In the genomic region with DNA sequence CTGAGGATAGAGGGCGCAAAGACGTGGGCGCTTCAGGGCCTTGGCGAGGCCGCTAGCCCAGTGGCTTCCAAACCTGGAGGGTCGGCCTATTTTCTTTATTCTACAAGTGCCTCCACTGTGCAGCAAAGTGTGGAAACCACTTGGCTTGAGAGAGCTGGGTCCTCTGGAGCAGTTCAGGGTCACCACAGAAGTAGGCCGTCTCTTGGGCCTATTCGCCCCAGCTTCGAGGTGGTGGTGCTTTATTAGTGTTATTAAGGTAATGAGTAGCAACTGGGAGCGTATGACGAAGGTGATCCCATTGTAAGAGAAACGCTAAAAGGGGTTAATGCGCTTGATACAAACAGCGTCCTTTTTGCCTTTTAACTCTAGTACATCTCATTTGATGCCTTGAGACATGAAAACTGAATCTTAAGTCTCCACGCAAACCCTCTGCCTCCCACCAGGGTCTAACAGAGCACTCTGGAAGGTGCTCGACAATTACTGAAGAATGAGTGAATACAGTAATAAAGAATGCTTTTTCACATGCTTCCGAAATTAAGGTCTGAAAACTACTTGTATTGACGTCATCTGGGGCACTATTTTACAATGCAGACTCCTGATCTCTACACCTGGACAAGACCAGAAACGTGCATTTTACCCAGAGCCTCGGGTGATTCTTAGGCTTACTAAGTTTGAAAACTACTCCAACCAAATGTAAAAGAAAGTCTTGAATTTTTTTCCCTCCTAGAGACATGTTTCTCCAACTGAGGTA, we compare ENCODE assay signal across 8 cellular contexts. TPM values are rescaled to one million over a fixed set of nuclear protein-coding genes. Genes with fewer than 3 reads are reported as not detected.
A peak's percentile ranks its signal among the peaks of the same experiment; 100 is the strongest.
DNase-seq lines count a peak whose midpoint lies in the region; ATAC-seq, FAIRE-seq and TF ChIP-seq lines count a peak whose summit lies in the region.

No MANE protein-coding gene starts in this region.

- H3K36me3 ChIP-seq in bronchial epithelial cell (ENCODE audit: control insufficient read depth, insufficient read depth, low read length) (no peaks in the 10 kb centered on the region), mesodermal cell (ENCODE audit: control insufficient read depth, insufficient read depth, low read length) (no peaks in the 10 kb centered on the region)

- H3K27me3 ChIP-seq in bronchial epithelial cell (ENCODE audit: control insufficient read depth, insufficient read depth, low read length) = no peaks in the 10 kb centered on the region

- no peaks in the 10 kb centered on the region for H3K27me3 Mint-ChIP-seq in activated T-cell treated with anti-CD3 and anti-CD28 coated beads, Interleukin-2, amount 50 U/mL, for 4 hours (ENCODE audit: low read depth)

- H3K4me3 ChIP-seq in bronchial epithelial cell (ENCODE audit: low read depth, low read length) (peak overlapping the region; percentile 67), mesodermal cell (ENCODE audit: extremely low read depth, insufficient read depth, low read length, poor library complexity, severe bottlenecking) (peak overlapping the region; percentile 46)

- no peaks in the 10 kb centered on the region for H3K4me1 ChIP-seq in mesodermal cell (ENCODE audit: control insufficient read depth, insufficient read depth, low read length, poor library complexity, severe bottlenecking)

- H3K27ac ChIP-seq in mesodermal cell (ENCODE audit: low read depth, low read length, severe bottlenecking) = no peak overlapping the region

- no peak for FAIRE-seq in bronchial epithelial cell (lab: Jason Lieb, UNC)

- no peak for DNase-seq in activated T-cell treated with anti-CD3 and anti-CD28 coated beads, Interleukin-2, amount 50 U/mL, for 4 hours
- DNase-seq in activated T-cell treated with anti-CD3 and anti-CD28 coated beads for 4 hours (no peak), HuH-7 (ENCODE audit: low spot score) (peak; percentile 26), bronchial epithelial cell (ENCODE audit: low read depth) (no peak), activated gamma-delta T cell treated with Interleukin-2 at 50 U/mL for 16 hours (no peak), GM20000 (ENCODE audit: low spot score) (no peak)
- no peak for DNase-seq in activated CD8-positive, alpha-beta memory T cell treated with anti-CD3 and anti-CD28 coated beads, Interleukin-2, amount 50 U/mL, for 4 hours

- H3K36me3 Mint-ChIP-seq in activated T-cell treated with anti-CD3 and anti-CD28 coated beads, Interleukin-2, amount 50 U/mL, for 4 hours (ENCODE audit: insufficient read depth) = no peaks in the 10 kb centered on the region

- no peaks in the 10 kb centered on the region for H3K9me3 Mint-ChIP-seq in activated T-cell treated with anti-CD3 and anti-CD28 coated beads, Interleukin-2, amount 50 U/mL, for 4 hours

- 62 to 81% methylated on average over 10 to 14 of the region's 20 CpGs for WGBS in mesodermal cell (ENCODE audit: insufficient coverage in 2 of 2), 2 experiments

- TF ChIP-seq CTCF in bronchial epithelial cell (IDR thresholded peaks at IDR 0.05; ENCODE audit: insufficient read depth, low read length, severe bottlenecking) (peak; percentile 16), GM20000 (IDR thresholded peaks at IDR 0.05; ENCODE audit: extremely low read depth, missing control alignments) (no peak)

- ATAC-seq in activated T-cell treated with anti-CD3 and anti-CD28 coated beads, Interleukin-2, amount 50 U/mL, for 4 hours = no peak

- H3K4me3 Mint-ChIP-seq in activated T-cell treated with anti-CD3 and anti-CD28 coated beads, Interleukin-2, amount 50 U/mL, for 4 hours = peak overlapping the region; percentile 76

- peaks cover 34% of the 10 kb centered on the region for H3K4me1 Mint-ChIP-seq in activated T-cell treated with anti-CD3 and anti-CD28 coated beads, Interleukin-2, amount 50 U/mL, for 4 hours (ENCODE audit: low read depth)

- no peaks in the 10 kb centered on the region for H3K9me3 ChIP-seq in mesodermal cell (ENCODE audit: control insufficient read depth, low read length)

RNA-seq across cellular contexts. Expression of gene GSAP, which starts 0.6 kb away (rescaled TPM):
- total RNA-seq in activated T-cell treated with anti-CD3 and anti-CD28 coated beads, Interleukin-2, amount 50 U/mL, for 4 hours = 1 to 10 TPM; 1.6 to 2.6 (median 1.8) TPM
- total RNA-seq in bronchial epithelial cell = 10.3 and 20.4 TPM in 2 replicates
- polyA plus RNA-seq in mesodermal cell (2013, experiment 1 of 2) = 0.66 TPM
- polyA plus RNA-seq in mesodermal cell (2013, experiment 2 of 2) = 0.71 TPM
